Comparison of ENCODE assay signal across 1 cellular context in the genomic region with DNA sequence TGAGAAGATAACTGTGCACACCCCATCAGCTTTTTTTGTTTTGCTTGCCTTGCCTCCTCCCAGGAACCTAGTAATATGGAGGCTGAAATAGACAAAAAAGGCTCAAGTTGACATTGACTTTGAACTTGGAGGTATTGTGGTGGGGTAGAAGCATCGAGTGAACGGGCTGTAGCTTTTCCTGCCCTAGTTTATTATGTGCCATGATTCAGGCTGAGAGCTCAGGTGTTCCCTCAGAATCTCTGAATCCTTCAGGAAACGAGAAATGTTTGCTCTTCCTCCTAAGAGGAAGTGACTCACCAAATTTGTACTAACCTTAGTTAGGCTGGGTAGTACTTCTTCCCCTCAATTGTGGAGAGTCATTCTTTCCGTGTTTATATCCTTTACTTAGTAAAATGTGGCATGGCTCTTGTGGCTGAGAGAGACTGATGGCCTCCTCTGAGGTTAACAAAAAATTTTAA.
TF ChIP-seq lines count a peak whose summit lies in the region.

No MANE protein-coding gene starts in this region.

TF ChIP-seq in HCT116, 20 proteins besides CTCF, POLR2A, EP300 and RAD21 (continued from another document):
- TF ChIP-seq YY1 (IDR thresholded peaks at IDR 0.05; ENCODE audit: extremely low read depth, insufficient replicate concordance, low read depth, low read length) (no peak), MAX (IDR thresholded peaks at IDR 0.05) (peak; percentile 27; the same call in 1 of the 2 replicates)
- TF ChIP-seq, protein P1, sequence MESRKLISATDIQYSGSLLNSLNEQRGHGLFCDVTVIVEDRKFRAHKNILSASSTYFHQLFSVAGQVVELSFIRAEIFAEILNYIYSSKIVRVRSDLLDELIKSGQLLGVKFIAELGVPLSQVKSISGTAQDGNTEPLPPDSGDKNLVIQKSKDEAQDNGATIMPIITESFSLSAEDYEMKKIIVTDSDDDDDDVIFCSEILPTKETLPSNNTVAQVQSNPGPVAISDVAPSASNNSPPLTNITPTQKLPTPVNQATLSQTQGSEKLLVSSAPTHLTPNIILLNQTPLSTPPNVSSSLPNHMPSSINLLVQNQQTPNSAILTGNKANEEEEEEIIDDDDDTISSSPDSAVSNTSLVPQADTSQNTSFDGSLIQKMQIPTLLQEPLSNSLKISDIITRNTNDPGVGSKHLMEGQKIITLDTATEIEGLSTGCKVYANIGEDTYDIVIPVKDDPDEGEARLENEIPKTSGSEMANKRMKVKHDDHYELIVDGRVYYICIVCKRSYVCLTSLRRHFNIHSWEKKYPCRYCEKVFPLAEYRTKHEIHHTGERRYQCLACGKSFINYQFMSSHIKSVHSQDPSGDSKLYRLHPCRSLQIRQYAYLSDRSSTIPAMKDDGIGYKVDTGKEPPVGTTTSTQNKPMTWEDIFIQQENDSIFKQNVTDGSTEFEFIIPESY (IDR thresholded peaks at IDR 0.05; ENCODE audit: extremely low read depth, insufficient replicate concordance, low read length): no peak
